Comparison of ENCODE assay signal across 9 cellular contexts in the genomic region with DNA sequence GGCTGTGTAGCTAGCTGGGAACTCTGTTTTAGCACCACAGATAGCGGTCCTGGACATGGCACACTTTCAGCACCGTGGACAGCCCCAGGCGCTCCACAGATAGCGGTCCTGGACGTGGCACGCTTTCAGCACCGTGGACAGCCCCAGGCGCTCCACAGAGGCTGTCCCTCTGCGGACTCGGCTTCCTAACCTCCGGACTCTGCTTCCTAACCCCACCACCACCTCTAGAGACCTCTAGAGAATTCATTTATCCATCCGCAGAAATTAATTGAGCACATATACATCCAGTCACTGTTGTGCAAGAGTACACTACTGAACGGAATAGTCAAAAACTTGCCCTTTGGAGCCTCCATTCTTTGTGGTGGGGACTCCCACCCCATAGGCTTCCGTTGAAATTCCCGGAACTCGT. TPM values are rescaled to one million over a fixed set of nuclear protein-coding genes. Genes with fewer than 3 reads are reported as not detected.
DNase-seq lines count a peak whose midpoint lies in the region; ATAC-seq and TF ChIP-seq lines count a peak whose summit lies in the region.
"Had no signal": no experiment of that assay in that cellular context is flagged by ENCODE, and none has a peak within 500 bp of the region (broad histone marks: within the 10 kb centered on the region; RNA-seq: fewer than 3 reads in every experiment).

No MANE protein-coding gene starts in this region.

- DNase-seq in CMK (ENCODE audit: low read depth) (peak; percentile 55), NB4 (ENCODE audit: low read depth) (peak; percentile 86), epidermal melanocyte (ENCODE audit: insufficient read length, low spot score) (peak; percentile 85), myocyte (ENCODE audit: low read depth) (peak; percentile 92)
- DNase-seq in activated CD8-positive, alpha-beta memory T cell treated with anti-CD3 and anti-CD28 coated beads, Interleukin-2, amount 50 U/mL, for 1 hour (ENCODE audit: extremely low read depth), result peak; percentile 9
- DNase-seq in stimulated activated CD8-positive, alpha-beta memory T cell treated with anti-CD3 and anti-CD28 coated beads, Interleukin-4, amount 100 ng/mL, for 48 hours, result peak; percentile 86

- no peak for TF ChIP-seq POLR2A in NB4 (IDR thresholded peaks at IDR 0.05; ENCODE audit: extremely low read depth, insufficient read length)

- ATAC-seq in GM18520 (IDR thresholded peaks at IDR 0.05; ENCODE audit: unreplicated experiment), result no peak
- no peak for ATAC-seq in GM19467 (IDR thresholded peaks at IDR 0.05; ENCODE audit: unreplicated experiment)

- no peak overlapping the region for H3K4me3 ChIP-seq in NB4 (ENCODE audit: low read depth, low read length)

- no peak for TF ChIP-seq CTCF in NB4 (IDR thresholded peaks at IDR 0.05; ENCODE audit: low read depth, low read length)

RNA-seq across cellular contexts. Expression of a gene that starts 27.4 kb away (rescaled TPM):
- 0.21 and 0.68 TPM in 2 replicates for total RNA-seq in myocyte
- not detected for polyA plus RNA-seq in myocyte (2012)
- total RNA-seq: skeletal muscle tissue had no signal

Comparison
In these comparisons a context has a peak if more than half of its experiments do, and no peak if none do; other contexts are left out.
1. DNase-seq: peak in every context shown above with its lines; median percentile 92 in myocyte; 86 in NB4; 86 in stimulated activated CD8-positive, alpha-beta memory T cell treated with anti-CD3 and anti-CD28 coated beads, Interleukin-4, amount 100 ng/mL, for 48 hours; 85 in epidermal melanocyte; 55 in CMK; 9 in activated CD8-positive, alpha-beta memory T cell treated with anti-CD3 and anti-CD28 coated beads, Interleukin-2, amount 50 U/mL, for 1 hour.